1 cellular context compared by ENCODE assay signal in genomic region chr11:30919389-30920172, GRCh38.
TF ChIP-seq lines count a peak whose summit lies in the region.

No MANE protein-coding gene starts in this region.

TF ChIP-seq in HepG2, 621 proteins besides CTCF, POLR2A, EP300 and RAD21 (continued from another document):
- TF ChIP-seq PHB2 (IDR thresholded peaks at IDR 0.05; ENCODE audit: partially characterized antibody), result no peak
- TF ChIP-seq TARDBP (CRISPR knock-in tag; IDR thresholded peaks at IDR 0.05), result no peak
- no peak for TF ChIP-seq KDM3A (CRISPR knock-in tag; IDR thresholded peaks at IDR 0.05; ENCODE audit: low read depth)
- TF ChIP-seq ZNF335 (CRISPR knock-in tag; IDR thresholded peaks at IDR 0.05), result no peak
- no peak for TF ChIP-seq MLXIP (CRISPR knock-in tag; IDR thresholded peaks at IDR 0.05; ENCODE audit: borderline replicate concordance)
- TF ChIP-seq ZNF407 (CRISPR knock-in tag; IDR thresholded peaks at IDR 0.05; ENCODE audit: not compliant biosample characterization), result no peak
- TF ChIP-seq GMEB1 (CRISPR knock-in tag; IDR thresholded peaks at IDR 0.05; ENCODE audit: borderline replicate concordance), result no peak
- no peak for TF ChIP-seq ZNF264 (CRISPR knock-in tag; IDR thresholded peaks at IDR 0.05)
